ENCODE assay signal across 8 cellular contexts in genomic region chr3:10026084-10026890, GRCh38. TPM values are rescaled to one million over a fixed set of nuclear protein-coding genes. Genes with fewer than 3 reads are reported as not detected.
DNase-seq lines count a peak whose midpoint lies in the region; ATAC-seq, FAIRE-seq and TF ChIP-seq lines count a peak whose summit lies in the region.

TSS of gene FANCD2 (plus strand) at chr3:10026437. CDS start at chr3:10028658, 2,221 bp downstream.

- H3K79me1 ChIP-seq in H1 (ENCODE audit: low read depth, low read length) (peaks cover 4% of the 10 kb centered on the region; the same call in 1 of the 2 replicates), mesendoderm (ENCODE audit: low read length) (peaks cover 7% of the 10 kb centered on the region)

- peak; percentile 61 to 94; a peak in 2 of 3 replicates for TF ChIP-seq POLR2A in H1 (IDR thresholded peaks at IDR 0.05; ENCODE audit: control extremely low read depth in 1 of 2, low read depth in 2 of 2, low read length in 2 of 2)

- H3K9me3 ChIP-seq in H1 (ENCODE audit: insufficient read depth in 2 of 2, low read depth in 1 of 2, low read length in 1 of 2): no peaks in the 10 kb centered on the region

- WGBS in H1 (ENCODE audit: extremely low coverage in 1 of 2, insufficient coverage in 1 of 2, insufficient read length in 1 of 2, insufficient replicate concordance in 2 of 2, low coverage in 1 of 2, low lambda C conversion rate in 2 of 2, missing lambda C conversion rate in 1 of 2), 2 experiments: 2% methylated on average over 54 of the region's 61 CpGs; no CpG with 5 or more reads in 1 of the 2 experiments
- no CpG with 5 or more reads among the region's 61 CpGs for WGBS in mesendoderm (ENCODE audit: extremely low coverage, insufficient coverage, low lambda C conversion rate)

- H2BK5ac ChIP-seq in H1 (ENCODE audit: low read depth, low read length) (peak within 1 kb of the TSS; percentile 92), mesendoderm (ENCODE audit: low read length) (peak within 1 kb of the TSS; percentile 46)

- H2BK15ac ChIP-seq in H1 (ENCODE audit: low read length) (no peak within 1 kb of the TSS), mesendoderm (replicated peaks; ENCODE audit: low read depth) (no peak within 1 kb of the TSS)

- H2AFZ ChIP-seq in H1 (ENCODE audit: low read length): peak within 1 kb of the TSS; percentile 96

- H3K23ac ChIP-seq in H1 (ENCODE audit: insufficient read length) (no peak within 1 kb of the TSS), mesendoderm (ENCODE audit: low read length) (peak within 1 kb of the TSS; percentile 15)

- POLR2A ChIA-PET in H1 (lab: Charles Lee; ENCODE audit: partially characterized antibody): interaction anchor here (0.6 to 2.0 kb wide), 9 partner anchors 8 to 295 kb away, joined by 3 to 6 read pairs (median 3); partner anchors contain the start of genes CAMK1, EMC3 and SEC13

- no peaks in the 10 kb centered on the region; the same call in 1 of the 2 replicates for H3K23me2 ChIP-seq in H1 (ENCODE audit: low read depth, low read length)

- H3K27me3 ChIP-seq in H1 (replicated peaks in 1 of 4; ENCODE audit: control insufficient read depth in 3 of 4, extremely low read depth in 1 of 4, insufficient read depth in 3 of 4, low read length in 3 of 4) (no peaks in the 10 kb centered on the region), mesendoderm (ENCODE audit: insufficient read depth, low read length, poor library complexity) (no peaks in the 10 kb centered on the region)

- TF ChIP-seq RAD21 in H1 (IDR thresholded peaks at IDR 0.05 in 1 of 2, conservative IDR thresholded peaks at IDR 0.05 in 1 of 2; ENCODE audit: low read depth in 2 of 2, low read length in 2 of 2): no peak

- peak within 1 kb of the TSS; percentile 76 to 98 (median 96) for H3K9ac ChIP-seq in H1 (replicated peaks in 1 of 4; ENCODE audit: extremely low read depth in 1 of 4, low read depth in 3 of 4, low read length in 3 of 4)
- H3K9ac ChIP-seq in mesendoderm (ENCODE audit: low read length): peak within 1 kb of the TSS; percentile 93

- TF ChIP-seq CTCF in H1 (IDR thresholded peaks at IDR 0.05; ENCODE audit: control extremely low read depth in 1 of 3, insufficient read depth in 1 of 3, low read depth in 1 of 3, low read length in 3 of 3): no peak

- H4K8ac ChIP-seq in H1 (ENCODE audit: extremely low read depth, insufficient read depth, low read length) (peak within 1 kb of the TSS; percentile 99), mesendoderm (ENCODE audit: low read depth, low read length) (peak within 1 kb of the TSS; percentile 59)

- FAIRE-seq in H1 (lab: Jason Lieb, UNC): no peak

- CTCF ChIA-PET in H1 (lab: Charles Lee; ENCODE audit: partially characterized antibody): interaction anchor here (0.6 to 2.3 kb wide), 7 partner anchors 9 to 223 kb away, joined by 3 to 6 read pairs (median 3); no protein-coding TSS in a partner anchor

- DNase-seq in CMK (ENCODE audit: low read depth) (peak; percentile 53), HK-2 (ENCODE audit: unreplicated experiment) (peak; percentile 78), NOMO-1 treated with DMSO at 0.1 percent for 48 hours (lab: John Stamatoyannopoulos, UW; ENCODE audit: unreplicated experiment) (peak; percentile 79), H1 (ENCODE audit: low read depth in 1 of 2, low spot score in 2 of 2) (peak; percentile 53 to 99), mesendoderm (peak; percentile 94)
- peak; percentile 81 to 97 (median 96) for DNase-seq in activated CD8-positive, alpha-beta memory T cell treated with anti-CD3 and anti-CD28 coated beads for 48 hours (ENCODE audit: low read depth in 2 of 3, low spot score in 2 of 3)
- DNase-seq in stimulated activated CD8-positive, alpha-beta memory T cell treated with anti-CD3 and anti-CD28 coated beads, Interleukin-12 subunit alpha, Interleukin-12 subunit beta, amount 100 ng/mL, for 4 hours (ENCODE audit: low read depth): peak; percentile 90

- peaks cover 0 to 38% of the 10 kb centered on the region in 2 experiments; a peak in 3 of 4 replicates for H3K79me2 ChIP-seq in H1 (ENCODE audit: control insufficient read depth in 1 of 2, insufficient read depth in 2 of 2, low read length in 2 of 2)
- H3K79me2 ChIP-seq in mesendoderm (ENCODE audit: control insufficient read depth, insufficient read depth, low read length): peaks cover 8% of the 10 kb centered on the region

- H3K14ac ChIP-seq in H1 (ENCODE audit: insufficient read length): no peak within 1 kb of the TSS

- no peak within 1 kb of the TSS for H2BK120ac ChIP-seq in H1 (replicated peaks; ENCODE audit: low read depth, low read length)
- no peak within 1 kb of the TSS for H2BK120ac ChIP-seq in mesendoderm (ENCODE audit: low read depth, low read length)

- H3K56ac ChIP-seq in H1 (replicated peaks; ENCODE audit: insufficient read length, low read depth, low read length): peak within 1 kb of the TSS; percentile 53
- peak within 1 kb of the TSS; percentile 96 for H3K56ac ChIP-seq in mesendoderm (ENCODE audit: low read length)

- no peak within 1 kb of the TSS for H2BK20ac ChIP-seq in H1 (ENCODE audit: low read length)

- peak within 1 kb of the TSS; percentile 83 to 98 (median 93) for H3K4me3 ChIP-seq in H1 (ENCODE audit: extremely low read depth in 1 of 4, insufficient read depth in 2 of 4, low read depth in 3 of 4, low read length in 4 of 4)
- H3K4me3 ChIP-seq in mesendoderm (ENCODE audit: low read length): peak within 1 kb of the TSS; percentile 88

- H3K36me3 ChIP-seq in H1 (ENCODE audit: control insufficient read depth in 2 of 4, insufficient read depth in 4 of 4, low read length in 3 of 4) (peaks cover 2 to 17% (median 10%) of the 10 kb centered on the region in 4 experiments; a peak in 6 of 8 replicates), mesendoderm (ENCODE audit: control insufficient read depth, insufficient read depth, low read length) (peaks cover 2% of the 10 kb centered on the region)

- H3K4ac ChIP-seq in H1 (replicated peaks; ENCODE audit: insufficient read length, low read depth, low read length) (no peak within 1 kb of the TSS), mesendoderm (ENCODE audit: low read depth, low read length) (peak within 1 kb of the TSS; percentile 63)

- no peak within 1 kb of the TSS; the same call in 1 of the 2 replicates for H2BK12ac ChIP-seq in H1 (ENCODE audit: low read depth, low read length)

- peak within 1 kb of the TSS; percentile 56 for H4K91ac ChIP-seq in H1 (replicated peaks; ENCODE audit: insufficient read length, low read length)

- H3K4me1 ChIP-seq in H1 (replicated peaks in 1 of 4; ENCODE audit: control insufficient read depth in 3 of 4, insufficient read depth in 4 of 4, low read length in 3 of 4) (peaks cover 0 to 4% (median 3%) of the 10 kb centered on the region in 4 experiments; a peak in 3 of 7 replicates), mesendoderm (ENCODE audit: control insufficient read depth, low read depth, low read length) (no peaks in the 10 kb centered on the region)

- H3K18ac ChIP-seq in H1 (ENCODE audit: extremely low read depth, low read length): peak within 1 kb of the TSS; percentile 82; the same call in 1 of the 2 replicates
- peak within 1 kb of the TSS; percentile 72 for H3K18ac ChIP-seq in mesendoderm (ENCODE audit: low read length)

- H4K20me1 ChIP-seq in H1 (replicated peaks in 1 of 2; ENCODE audit: control insufficient read depth in 1 of 2, insufficient read depth in 2 of 2, low read length in 2 of 2): peaks cover 0 to 3% of the 10 kb centered on the region in 2 experiments

- H4K5ac ChIP-seq in H1 (ENCODE audit: insufficient read length, low read depth, low read length): peak within 1 kb of the TSS; percentile 67
- H4K5ac ChIP-seq in mesendoderm (ENCODE audit: low read length): no peak within 1 kb of the TSS

- no peak for TF ChIP-seq EP300 in H1 (IDR thresholded peaks at IDR 0.05; ENCODE audit: borderline replicate concordance in 1 of 2, low read depth in 2 of 2, low read length in 2 of 2)

- peak; percentile 90 for ATAC-seq in GM19455 (IDR thresholded peaks at IDR 0.05; ENCODE audit: unreplicated experiment)

- H3K4me2 ChIP-seq in H1 (ENCODE audit: insufficient read depth in 1 of 2, low read depth in 2 of 2, low read length in 2 of 2) (peak within 1 kb of the TSS; percentile 77 to 98), mesendoderm (ENCODE audit: low read length) (peak within 1 kb of the TSS; percentile 95)

- H3K27ac ChIP-seq in H1 (ENCODE audit: low read depth, low read length) (peak within 1 kb of the TSS; percentile 95), mesendoderm (ENCODE audit: low read depth, low read length) (peak within 1 kb of the TSS; percentile 66)

- H2AK5ac ChIP-seq in H1 (ENCODE audit: low read depth, low read length) (no peak within 1 kb of the TSS), mesendoderm (ENCODE audit: low read length) (no peak within 1 kb of the TSS)

TF ChIP-seq in H1, 55 proteins besides CTCF, POLR2A, EP300 and RAD21 (continues in another document):
- TF ChIP-seq RBBP5 (IDR thresholded peaks at IDR 0.05; ENCODE audit: borderline replicate concordance, low read depth, low read length) (peak; percentile 65), SRF (IDR thresholded peaks at IDR 0.05; ENCODE audit: low read depth, low read length) (peak; percentile 94), KDM5A (IDR thresholded peaks at IDR 0.05; ENCODE audit: low read length) (peak; percentile 90), GABPA (IDR thresholded peaks at IDR 0.05; ENCODE audit: borderline replicate concordance, insufficient read depth, low read length) (peak; percentile 88; the same call in 1 of the 2 replicates), ATF3 (IDR thresholded peaks at IDR 0.05; ENCODE audit: insufficient read depth, low read depth, low read length) (peak; percentile 99), MAX (IDR thresholded peaks at IDR 0.05) (peak; percentile 83), CREB1 (IDR thresholded peaks at IDR 0.05) (peak; percentile 100), CHD2 (IDR thresholded peaks at IDR 0.05; ENCODE audit: low read length) (peak; percentile 66), KDM1A (IDR thresholded peaks at IDR 0.05; ENCODE audit: borderline replicate concordance, low read length) (no peak)

RNA-seq across cellular contexts. Expression of gene FANCD2, which starts in this region (rescaled TPM):
- total RNA-seq in H1 (2021; fragmentation: NEBNext Ultra II Directional; extraction: Animal tissue kit (Norgen Biotek cat#: 25700)): 74.0 and 77.8 TPM in 2 replicates
- 22.8 and 33.1 TPM in 2 replicates for polyA plus RNA-seq in H1 (2011; rRNA removed)
- 30.2 TPM for polyA plus RNA-seq in H1 (2011; cell fraction: cytosol; rRNA removed)
- polyA plus RNA-seq in H1 (2011; cell fraction: nucleus; rRNA removed): 42.2 TPM
- polyA plus RNA-seq in H1 (2012, experiment 1 of 2): 63.9 to 93.9 TPM (median 66.0 TPM) in 4 replicates
- polyA plus RNA-seq in H1 (2012, experiment 2 of 2): 2.4 TPM
- 62.9 TPM for polyA plus RNA-seq in H1 (2013, experiment 1 of 2)
- polyA plus RNA-seq in H1 (2013, experiment 2 of 2): 56.0 TPM
- polyA minus RNA-seq in H1 (2011; rRNA and poly(A)+ RNA removed): 101 and 136 TPM in 2 replicates
- 66.8 TPM for polyA minus RNA-seq in H1 (2011; cell fraction: cytosol; rRNA and poly(A)+ RNA removed)
- 94.3 TPM for polyA minus RNA-seq in H1 (2011; cell fraction: nucleus; rRNA and poly(A)+ RNA removed)
- polyA plus RNA-seq in mesendoderm (2013, experiment 1 of 2): 37.7 TPM
- polyA plus RNA-seq in mesendoderm (2013, experiment 2 of 2): 38.2 TPM

Comparison
In these comparisons a context has a peak if more than half of its experiments do, and no peak if none do; other contexts are left out.
1. Peak in every context shown above with its lines: DNase-seq, ATAC-seq, H3K4me3 ChIP-seq and H3K27ac ChIP-seq.